Comparison of ENCODE assay signal across 17 cellular contexts in the genomic region with DNA sequence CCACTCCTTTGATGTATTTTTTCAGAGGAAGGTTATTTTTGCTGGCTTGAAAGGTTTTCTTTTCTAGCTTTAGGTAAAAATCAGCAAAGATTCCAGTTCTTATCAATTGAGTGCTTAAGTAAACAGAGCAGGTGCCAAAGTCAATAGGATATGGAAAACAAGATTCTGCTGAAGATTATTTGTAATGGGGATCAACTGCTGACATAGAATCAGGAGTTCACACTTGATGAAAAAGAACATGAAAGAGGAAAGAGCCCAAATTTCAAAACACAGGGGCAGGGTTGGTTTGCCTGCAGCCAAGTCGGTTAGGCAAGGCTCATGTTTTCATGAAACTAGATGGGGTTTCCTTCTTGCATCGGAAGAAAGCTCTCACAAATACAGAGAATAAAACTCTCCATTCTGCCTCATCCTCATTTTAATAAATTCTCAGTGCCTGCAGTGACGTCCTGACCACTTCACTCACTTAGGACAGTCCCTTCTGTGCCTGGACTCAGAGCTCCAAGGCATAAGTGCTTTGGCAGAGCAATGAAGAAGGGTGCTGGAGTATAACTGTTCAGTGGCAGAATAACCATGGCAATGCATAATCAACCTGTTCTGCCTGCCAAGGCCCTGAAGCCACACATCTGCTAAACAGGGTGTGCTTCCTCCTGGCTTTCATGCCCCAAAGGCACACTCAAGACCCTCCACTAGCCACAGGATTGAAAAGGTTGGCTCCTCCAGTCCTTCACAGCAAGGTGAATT.
A peak's percentile ranks its signal among the peaks of the same experiment; 100 is the strongest.
DNase-seq lines count a peak whose midpoint lies in the region; ATAC-seq and TF ChIP-seq lines count a peak whose summit lies in the region.
"Had no signal": no experiment of that assay in that cellular context is flagged by ENCODE, and none has a peak within 500 bp of the region (broad histone marks: within the 10 kb centered on the region; RNA-seq: fewer than 3 reads in every experiment).

No MANE protein-coding gene starts in this region.

- peaks cover 22% of the 10 kb centered on the region for H3K79me1 ChIP-seq in mesendoderm (ENCODE audit: low read length)

- no peak overlapping the region for H3K4me3 Mint-ChIP-seq in stimulated activated naive CD8-positive, alpha-beta T cell treated with anti-CD3 and anti-CD28 coated beads, Interleukin-15, amount 100 ng/mL, for 72 hours
- H3K4me3 Mint-ChIP-seq: B cell, immature natural killer cell had no signal

- no peak overlapping the region for H3K27ac Mint-ChIP-seq in stimulated activated naive CD8-positive, alpha-beta T cell treated with anti-CD3 and anti-CD28 coated beads, Interleukin-15, amount 100 ng/mL, for 72 hours
- H3K27ac Mint-ChIP-seq: B cell, immature natural killer cell had no signal

- no peak overlapping the region for H2AK5ac ChIP-seq in mesendoderm (ENCODE audit: low read length)

- H3K27me3 ChIP-seq in ascending aorta (no peaks in the 10 kb centered on the region), mesendoderm (ENCODE audit: insufficient read depth, low read length, poor library complexity) (no peaks in the 10 kb centered on the region)
- H3K27me3 ChIP-seq: colonic mucosa, sigmoid colon had no signal

- H3K27me3 Mint-ChIP-seq in stimulated activated naive CD8-positive, alpha-beta T cell treated with anti-CD3 and anti-CD28 coated beads, Interleukin-15, amount 100 ng/mL, for 72 hours = no peaks in the 10 kb centered on the region
- H3K27me3 Mint-ChIP-seq: B cell had no signal

- H3K4me3 ChIP-seq in ascending aorta = no peak overlapping the region
- H3K4me3 ChIP-seq in mesendoderm (ENCODE audit: low read length) = no peak overlapping the region
- H3K4me3 ChIP-seq: colonic mucosa, sigmoid colon had no signal

- no peak overlapping the region for H3K56ac ChIP-seq in mesendoderm (ENCODE audit: low read length)

- H3K79me2 ChIP-seq in mesendoderm (ENCODE audit: control insufficient read depth, insufficient read depth, low read length) = peaks cover 3% of the 10 kb centered on the region

- no peak overlapping the region for H2BK5ac ChIP-seq in mesendoderm (ENCODE audit: low read length)

- H3K4me1 Mint-ChIP-seq in stimulated activated naive CD8-positive, alpha-beta T cell treated with anti-CD3 and anti-CD28 coated beads, Interleukin-15, amount 100 ng/mL, for 72 hours = peaks cover 34% of the 10 kb centered on the region
- H3K4me1 Mint-ChIP-seq: B cell had no signal

- H3K4me1 ChIP-seq in ascending aorta = peaks cover 17 to 38% of the 10 kb centered on the region in 2 donors
- H3K4me1 ChIP-seq in mesendoderm (ENCODE audit: control insufficient read depth, low read depth, low read length) = peaks cover 4% of the 10 kb centered on the region
- H3K4me1 ChIP-seq: colonic mucosa had no signal

- H3K36me3 ChIP-seq in ascending aorta (no peaks in the 10 kb centered on the region), mesendoderm (ENCODE audit: control insufficient read depth, insufficient read depth, low read length) (no peaks in the 10 kb centered on the region)
- H3K36me3 ChIP-seq: colonic mucosa, sigmoid colon had no signal

- H2BK120ac ChIP-seq in mesendoderm (ENCODE audit: low read depth, low read length) = no peak overlapping the region

- H4K8ac ChIP-seq in mesendoderm (ENCODE audit: low read depth, low read length) = no peak overlapping the region

- H4K5ac ChIP-seq in mesendoderm (ENCODE audit: low read length) = no peak overlapping the region

- H3K27ac ChIP-seq in ascending aorta (peak overlapping the region; percentile 54 to 66), mesendoderm (ENCODE audit: low read depth, low read length) (no peak overlapping the region)
- H3K27ac ChIP-seq: colonic mucosa, epithelial cell of prostate had no signal

- H3K9ac ChIP-seq in mesendoderm (ENCODE audit: low read length) = no peak overlapping the region

- H3K9me3 Mint-ChIP-seq in stimulated activated naive CD8-positive, alpha-beta T cell treated with anti-CD3 and anti-CD28 coated beads, Interleukin-15, amount 100 ng/mL, for 72 hours = no peaks in the 10 kb centered on the region
- H3K9me3 Mint-ChIP-seq: immature natural killer cell had no signal

- no peak overlapping the region for H3K4ac ChIP-seq in mesendoderm (ENCODE audit: low read depth, low read length)

- peak; percentile 18 for ATAC-seq in stimulated activated naive CD8-positive, alpha-beta T cell treated with anti-CD3 and anti-CD28 coated beads, Interleukin-15, amount 100 ng/mL, for 72 hours
- no peak for ATAC-seq in stimulated activated naive CD8-positive, alpha-beta T cell treated with anti-CD3 and anti-CD28 coated beads, Interleukin-15, Interleukin-2, amounts not matched to agents 100 U/mL and 50 U/mL, for 24 hours
- ATAC-seq in GM19023 (IDR thresholded peaks at IDR 0.05; ENCODE audit: unreplicated experiment) = no peak
- ATAC-seq in HG03565 (IDR thresholded peaks at IDR 0.05; ENCODE audit: unreplicated experiment) = no peak

- WGBS in mesendoderm (ENCODE audit: extremely low coverage, insufficient coverage, low lambda C conversion rate) = no CpG with 5 or more reads among the region's 3 CpGs

- DNase-seq in stimulated activated naive CD8-positive, alpha-beta T cell treated with anti-CD3 and anti-CD28 coated beads, Interleukin-15, amount 100 ng/mL, for 72 hours = no peak
- no peak for DNase-seq in stimulated activated naive CD8-positive, alpha-beta T cell treated with anti-CD3 and anti-CD28 coated beads, Interleukin-15, Interleukin-2, amounts not matched to agents 100 U/mL and 50 U/mL, for 24 hours
- DNase-seq in ascending aorta (ENCODE audit: low spot score in 2 of 2) (no peak), mesendoderm (no peak)
- DNase-seq in activated CD4-positive, CD25-positive, alpha-beta regulatory T cell (lab: John Stamatoyannopoulos, UW) = no peak
- DNase-seq in stimulated activated CD4-positive, alpha-beta T cell treated with anti-CD3 and anti-CD28 coated beads, Interleukin-12 subunit alpha, Interleukin-12 subunit beta, amount 100 ng/mL, for 4 hours = no peak
- DNase-seq: activated CD4-positive, alpha-beta T cell treated with anti-CD3 and anti-CD28 coated beads for 1 hour; activated naive CD4-positive, alpha-beta T cell; colonic mucosa; immature natural killer cell; midbrain; NCI-H2107; sigmoid colon had no signal

- H3K23ac ChIP-seq in mesendoderm (ENCODE audit: low read length) = peak overlapping the region; percentile 9

- no peaks in the 10 kb centered on the region for H3K9me3 ChIP-seq in ascending aorta
- H3K9me3 ChIP-seq: colonic mucosa, sigmoid colon had no signal

- H2BK15ac ChIP-seq in mesendoderm (replicated peaks; ENCODE audit: low read depth) = no peak overlapping the region

- H3K4me2 ChIP-seq in mesendoderm (ENCODE audit: low read length) = no peak overlapping the region

- TF ChIP-seq CTCF in ascending aorta (IDR thresholded peaks at IDR 0.05) = no peak

- no peak overlapping the region for H3K18ac ChIP-seq in mesendoderm (ENCODE audit: low read length)

- intact Hi-C loops in ascending aorta (cut with DNase I) = loop anchor here (5.0 kb wide), 1 partner anchor 35 kb away; no protein-coding TSS in a partner anchor
